ENCODE assay signal across 8 cellular contexts in the genomic region with DNA sequence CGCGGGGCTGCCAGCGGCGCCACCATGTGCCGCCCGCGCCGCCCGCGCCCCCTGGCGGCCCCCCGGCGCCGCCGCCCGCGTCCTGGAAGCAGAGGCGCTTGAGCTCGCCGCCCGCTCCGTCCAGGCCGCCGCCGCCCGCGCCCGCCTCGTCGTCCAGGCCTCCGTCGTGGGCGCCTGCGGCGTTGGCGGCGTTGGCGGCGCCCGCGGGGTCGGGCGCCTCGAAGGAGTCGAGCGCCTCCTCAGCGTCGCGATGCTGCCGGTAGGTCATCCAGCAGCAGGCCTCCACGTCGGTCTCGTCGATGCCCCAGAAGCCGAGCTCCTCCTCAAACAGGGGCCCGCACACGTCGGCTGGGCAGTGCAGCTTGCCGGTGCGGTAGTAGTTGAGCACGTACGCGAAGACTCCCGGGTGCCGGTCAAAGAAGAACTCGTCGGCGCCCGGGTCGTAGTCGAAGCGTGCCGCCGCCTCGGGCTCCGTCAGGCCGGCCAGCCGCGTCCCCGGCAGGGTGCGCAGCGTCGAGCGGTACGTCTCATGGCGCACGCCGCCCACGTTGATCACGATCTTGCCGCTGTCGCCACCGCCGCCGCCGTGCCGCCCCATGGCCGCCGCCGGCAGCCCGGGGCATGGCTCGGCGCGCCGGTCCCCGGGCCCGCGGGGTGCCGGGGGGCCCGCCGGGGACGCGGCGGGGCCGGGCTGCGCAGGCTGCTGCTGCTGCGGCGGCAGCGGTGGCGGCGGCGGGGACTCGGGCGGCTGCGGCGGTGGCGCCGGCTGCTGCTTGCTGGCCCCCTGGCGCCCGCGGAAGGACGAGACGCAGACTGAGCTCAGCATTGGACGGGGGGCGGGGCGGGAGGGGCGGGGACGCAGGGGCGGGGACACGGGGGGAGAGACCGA. TPM values are rescaled to one million over a fixed set of nuclear protein-coding genes. Genes with fewer than 3 reads are reported as not detected.
DNase-seq lines count a peak whose midpoint lies in the region; ATAC-seq and TF ChIP-seq lines count a peak whose summit lies in the region.

No MANE protein-coding gene starts in this region.

- TF ChIP-seq CTCF in GM12865 (IDR thresholded peaks at IDR 0.05; ENCODE audit: insufficient read depth, low read depth, low read length, missing control alignments) (peak; percentile 39), brain (conservative IDR thresholded peaks at IDR 0.05) (no peak), neural crest cell (conservative IDR thresholded peaks at IDR 0.05) (peak; percentile 49)

- H3K9me3 Mint-ChIP-seq in brain: peaks cover 0 to 74% (median 27%) of the 10 kb centered on the region in 5 experiments
- no peaks in the 10 kb centered on the region for H3K9me3 Mint-ChIP-seq in neural crest cell

- no peaks in the 10 kb centered on the region for H3K36me3 ChIP-seq in MG63

- TF ChIP-seq EP300 in Ishikawa (IDR thresholded peaks at IDR 0.05; ENCODE audit: borderline replicate concordance): no peak

- DNase-seq in GM12865 (ENCODE audit: low read depth) (peak; percentile 76), neural crest cell (ENCODE audit: low read depth, low spot score) (no peak), cortex of kidney (lab: John Stamatoyannopoulos, UW) (no peak), MG63 (no peak)

- H3K4me3 ChIP-seq in GM12865 (ENCODE audit: low read depth, low read length) (peak overlapping the region; percentile 64), MG63 (no peak overlapping the region)

- peaks cover 61% of the 10 kb centered on the region for H3K27me3 Mint-ChIP-seq in brain
- H3K27me3 Mint-ChIP-seq in neural crest cell (ENCODE audit: low read depth): peaks cover 76% of the 10 kb centered on the region

- ATAC-seq in GM21360 (IDR thresholded peaks at IDR 0.05; ENCODE audit: unreplicated experiment) (peak; percentile 22), HG03097 (IDR thresholded peaks at IDR 0.05; ENCODE audit: low FRiP score, unreplicated experiment) (no peak)

- H3K27me3 ChIP-seq in MG63: peaks cover 48% of the 10 kb centered on the region

- H3K9me3 ChIP-seq in MG63: peaks cover 2% of the 10 kb centered on the region; the same call in 1 of the 2 replicates

- H3K27ac Mint-ChIP-seq in brain: peak overlapping the region in 3 of 5 experiments; percentile 96 to 98 (median 98)
- no peak overlapping the region for H3K27ac Mint-ChIP-seq in neural crest cell (ENCODE audit: unreplicated experiment)

- H3K36me3 Mint-ChIP-seq in brain (peaks cover 1% of the 10 kb centered on the region), neural crest cell (ENCODE audit: low read depth) (peaks cover 3% of the 10 kb centered on the region)

- H3K4me3 Mint-ChIP-seq in brain (peak overlapping the region in 3 of 5 experiments; percentile 96 to 98 (median 96)), neural crest cell (peak overlapping the region; percentile 89)

- no peak; the same call in 1 of the 2 replicates for TF ChIP-seq RAD21 in Ishikawa (IDR thresholded peaks at IDR 0.05; ENCODE audit: low read depth)

- H3K4me1 Mint-ChIP-seq in brain: peaks cover 68% of the 10 kb centered on the region
- peaks cover 50% of the 10 kb centered on the region for H3K4me1 Mint-ChIP-seq in neural crest cell

TF ChIP-seq in Ishikawa, 13 proteins besides CTCF, POLR2A, EP300 and RAD21:
- no peak for TF ChIP-seq NFIC (IDR thresholded peaks at IDR 0.05)
- TF ChIP-seq TAF1 (IDR thresholded peaks at IDR 0.05; ENCODE audit: low read depth): peak; percentile 39; the same call in 1 of the 2 replicates
- TF ChIP-seq, protein P1, sequence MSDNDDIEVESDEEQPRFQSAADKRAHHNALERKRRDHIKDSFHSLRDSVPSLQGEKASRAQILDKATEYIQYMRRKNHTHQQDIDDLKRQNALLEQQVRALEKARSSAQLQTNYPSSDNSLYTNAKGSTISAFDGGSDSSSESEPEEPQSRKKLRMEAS (IDR thresholded peaks at IDR 0.05): peak; percentile 81; the same call in 1 of the 2 replicates
TF ChIP-seq in Ishikawa: peak in this region for 2.

RNA-seq across cellular contexts. Expression of gene KCNC3, which starts 0.7 kb away (rescaled TPM):
- 12.3 TPM for polyA plus RNA-seq in brain (ENCODE audit: insufficient read depth, low read depth, low replicate concordance)
- 4.0 and 4.2 TPM in 2 replicates for total RNA-seq in neural crest cell
- not detected in 2 replicates for total RNA-seq in MG63 (2014; rRNA removed; shearing (Covaris generic); ENCODE audit: low replicate concordance)

RNA-seq across cellular contexts. Expression of gene NAPSA, which starts 36.9 kb away (rescaled TPM):
- 0.17 TPM for polyA plus RNA-seq in brain (ENCODE audit: insufficient read depth, low read depth, low replicate concordance)
- total RNA-seq in neural crest cell: 0.96 and 1.0 TPM in 2 replicates
- total RNA-seq in MG63 (2014; rRNA removed; shearing (Covaris generic); ENCODE audit: low replicate concordance): 1.5 TPM in 1 of 2 replicates, not detected in the other

RNA-seq across cellular contexts. Expression of gene NR1H2, which starts 47.8 kb away (rescaled TPM):
- 79.4 TPM for polyA plus RNA-seq in brain (ENCODE audit: insufficient read depth, low read depth, low replicate concordance)
- total RNA-seq in neural crest cell: 21.8 and 22.8 TPM in 2 replicates
- total RNA-seq in MG63 (2014; rRNA removed; shearing (Covaris generic); ENCODE audit: low replicate concordance): 113 and 173 TPM in 2 replicates

RNA-seq across cellular contexts. Expression of gene POLD1, which starts 55.6 kb away (rescaled TPM):
- polyA plus RNA-seq in brain (ENCODE audit: insufficient read depth, low read depth, low replicate concordance): 29.2 TPM
- 151 and 160 TPM in 2 replicates for total RNA-seq in neural crest cell
- total RNA-seq in MG63 (2014; rRNA removed; shearing (Covaris generic); ENCODE audit: low replicate concordance): 44.1 and 117 TPM in 2 replicates

Comparison
In these comparisons a context has a peak if more than half of its experiments do, and no peak if none do; other contexts are left out.
1. CTCF ChIP-seq: peak in GM12865 (single experiment) and neural crest cell (single experiment); none in brain (0 of 2).